In genomic region chr3:141489184-141489583, GRCh38 we compare ENCODE assay signal across 12 cellular contexts. TPM values are rescaled to one million over a fixed set of nuclear protein-coding genes. Genes with fewer than 3 reads are reported as not detected.
A peak's percentile ranks its signal among the peaks of the same experiment; 100 is the strongest.
DNase-seq lines count a peak whose midpoint lies in the region; ATAC-seq and TF ChIP-seq lines count a peak whose summit lies in the region.
"Had no signal": no experiment of that assay in that cellular context is flagged by ENCODE, and none has a peak within 500 bp of the region (broad histone marks: within the 10 kb centered on the region; RNA-seq: fewer than 3 reads in every experiment).

No MANE protein-coding gene starts in this region.

- no TSS peak for BruUV-seq in IMR-90 (replicated peaks; lab: Mats Ljungman, UMichigan)

- H3K18ac ChIP-seq in IMR-90 (ENCODE audit: low read depth, low read length): no peak overlapping the region

- H3K79me2 ChIP-seq in neural cell (replicated peaks; ENCODE audit: insufficient read depth, low read length): peaks cover 54% of the 10 kb centered on the region

- TF ChIP-seq CTCF in IMR-90 (conservative IDR thresholded peaks at IDR 0.05; ENCODE audit: low read depth, low read length) (no peak), neural cell (IDR thresholded peaks at IDR 0.05; ENCODE audit: poor library complexity, severe bottlenecking) (no peak)

- peak overlapping the region; percentile 76 for H3K4me3 Mint-ChIP-seq in activated naive CD4-positive, alpha-beta T cell treated with anti-CD3 and anti-CD28 coated beads, Interleukin-2, amount 50 U/mL, for 24 hours

- no peak overlapping the region for H2AFZ ChIP-seq in IMR-90 (replicated peaks; ENCODE audit: low read length, poor library complexity)
- H2AFZ ChIP-seq in neural cell (ENCODE audit: low read depth, low read length): no peak overlapping the region

- H2BK120ac ChIP-seq in IMR-90 (ENCODE audit: low read depth, low read length): no peak overlapping the region

- in situ Hi-C loops in IMR-90 (cut with MboI; ENCODE audit: low sequenced_read_pairs): no loop called here

- H3K4me1 Mint-ChIP-seq in activated naive CD4-positive, alpha-beta T cell treated with anti-CD3 and anti-CD28 coated beads, Interleukin-2, amount 50 U/mL, for 24 hours: peaks cover 89% of the 10 kb centered on the region

- H3K9me3 ChIP-seq in IMR-90 (ENCODE audit: control insufficient read depth, insufficient read depth, low read length): no peaks in the 10 kb centered on the region
- H3K9me3 ChIP-seq in neural cell (ENCODE audit: low read length): no peaks in the 10 kb centered on the region
- H3K9me3 ChIP-seq: uterus had no signal

- H4K91ac ChIP-seq in IMR-90 (ENCODE audit: insufficient read depth, low read depth, low read length): no peak overlapping the region

- no peak overlapping the region for H2BK15ac ChIP-seq in IMR-90 (ENCODE audit: low read depth, low read length)

- no peak overlapping the region for H3K56ac ChIP-seq in IMR-90 (ENCODE audit: extremely low read depth, insufficient read depth, low read length)

- peaks cover 2% of the 10 kb centered on the region for H3K9me1 ChIP-seq in IMR-90 (ENCODE audit: insufficient read depth, low read length)

- peaks cover 10% of the 10 kb centered on the region for H3K36me3 Mint-ChIP-seq in activated naive CD4-positive, alpha-beta T cell treated with anti-CD3 and anti-CD28 coated beads, Interleukin-2, amount 50 U/mL, for 24 hours

- DNase-seq in activated CD4-positive, CD25-positive, alpha-beta regulatory T cell treated with anti-CD3 and anti-CD28 coated beads, Interleukin-2, amount 50 U/mL, for 72 hours: no peak
- DNase-seq in IMR-90: no peak
- no peak for DNase-seq in amniotic stem cell (lab: John Stamatoyannopoulos, UW)
- DNase-seq in nucleus accumbens (lab: John Stamatoyannopoulos, UW): no peak
- DNase-seq: cortex of kidney, kidney glomerular epithelial cell, NCI-H748 treated with DMSO at 0.1 percent for 48 hours, uterus had no signal

- H3K79me1 ChIP-seq in IMR-90 (ENCODE audit: low read depth in 1 of 2, low read length in 2 of 2): peaks cover 5 to 41% of the 10 kb centered on the region in 2 experiments; a peak in 3 of 4 replicates

- H3K27me3 Mint-ChIP-seq in activated naive CD4-positive, alpha-beta T cell treated with anti-CD3 and anti-CD28 coated beads, Interleukin-2, amount 50 U/mL, for 24 hours: no peaks in the 10 kb centered on the region

- no peak overlapping the region for H4K8ac ChIP-seq in IMR-90 (ENCODE audit: low read depth in 2 of 2, low read length in 2 of 2)

- peaks cover 3% of the 10 kb centered on the region for H3K4me1 ChIP-seq in IMR-90 (ENCODE audit: control insufficient read depth, insufficient read depth, low read length)

- peak; percentile 22 to 27 for ATAC-seq in activated CD4-positive, CD25-positive, alpha-beta regulatory T cell treated with anti-CD3 and anti-CD28 coated beads, Interleukin-2, amount 50 U/mL, for 24 hours
- no peak for ATAC-seq in IMR-90 (ENCODE audit: low read depth)
- ATAC-seq in GM21723 (IDR thresholded peaks at IDR 0.05; ENCODE audit: unreplicated experiment): no peak

- dilution Hi-C loops in IMR-90 (cut with HindIII; ENCODE audit: low sequenced_read_pairs, unreplicated experiment): no loop called here

- no peak overlapping the region for H2AK9ac ChIP-seq in IMR-90 (replicated peaks; ENCODE audit: low read depth, low read length, poor library complexity)

- H3K4me3 ChIP-seq in IMR-90 (ENCODE audit: insufficient read depth, low read depth, low read length) (no peak overlapping the region), neural cell (ENCODE audit: low read length) (peak overlapping the region; percentile 91)
- H3K4me3 ChIP-seq: uterus had no signal

- no peak overlapping the region for H2BK20ac ChIP-seq in IMR-90 (ENCODE audit: low read depth, low read length)

- peak overlapping the region; percentile 85 for H3K27ac Mint-ChIP-seq in activated naive CD4-positive, alpha-beta T cell treated with anti-CD3 and anti-CD28 coated beads, Interleukin-2, amount 50 U/mL, for 24 hours

- H3K36me3 ChIP-seq in IMR-90 (ENCODE audit: control insufficient read depth, insufficient read depth, low read length) (no peaks in the 10 kb centered on the region), neural cell (ENCODE audit: insufficient read depth, low read length) (no peaks in the 10 kb centered on the region)
- H3K36me3 ChIP-seq: uterus had no signal

- no peak overlapping the region for H3K4ac ChIP-seq in IMR-90 (ENCODE audit: low read depth, low read length)

- WGBS in IMR-90 (ENCODE audit: extremely low coverage in 2 of 2, insufficient read length in 1 of 2), 2 experiments: no CpG with 5 or more reads among the region's 1 CpG

- no peak for TF ChIP-seq POLR2A in IMR-90 (IDR thresholded peaks at IDR 0.05; ENCODE audit: low read depth, low read length)

- H3K27me3 ChIP-seq in IMR-90 (ENCODE audit: control insufficient read depth, insufficient read depth, low read length): no peaks in the 10 kb centered on the region
- no peaks in the 10 kb centered on the region for H3K27me3 ChIP-seq in neural cell (ENCODE audit: insufficient read depth, low read depth, low read length)
- H3K27me3 ChIP-seq: uterus had no signal

- peaks cover 39% of the 10 kb centered on the region for H4K20me1 ChIP-seq in IMR-90 (ENCODE audit: insufficient read depth, low read length)
- no peaks in the 10 kb centered on the region for H4K20me1 ChIP-seq in neural cell (ENCODE audit: insufficient read depth)

- CTCF ChIA-PET in IMR-90 (lab: Yijun Ruan, JAX): interaction anchor here (0.6 to 0.7 kb wide), 2 partner anchors 9 to 62 kb away, joined by 3 read pairs; no protein-coding TSS in a partner anchor

- intact Hi-C loops in IMR-90 (cut with micrococcal nuclease): loop anchor here (5.0 kb wide), 1 partner anchor 43 kb away; no protein-coding TSS in a partner anchor

- TF ChIP-seq EP300 in neural cell (conservative IDR thresholded peaks at IDR 0.05; ENCODE audit: poor library complexity, severe bottlenecking): no peak

- no peaks in the 10 kb centered on the region for H3K9me3 Mint-ChIP-seq in activated naive CD4-positive, alpha-beta T cell treated with anti-CD3 and anti-CD28 coated beads, Interleukin-2, amount 50 U/mL, for 24 hours

- H2BK5ac ChIP-seq in IMR-90 (ENCODE audit: low read depth, low read length, poor library complexity, severe bottlenecking): no peak overlapping the region

- POLR2A ChIA-PET in IMR-90 (lab: Charles Lee; ENCODE audit: unreplicated experiment): no interaction called here

- peaks cover 7% of the 10 kb centered on the region for H3F3A ChIP-seq in neural cell (ENCODE audit: insufficient read depth, low read length, poor library complexity, severe bottlenecking)

- H3K9ac ChIP-seq in IMR-90 (ENCODE audit: low read depth, low read length) (no peak overlapping the region), neural cell (ENCODE audit: low read length) (peak overlapping the region; percentile 11)

- 0 out of 2 replicates have a peak overlapping the region, but pooled peaks have one; percentile 12 for H3K14ac ChIP-seq in IMR-90 (replicated peaks; ENCODE audit: low read depth, low read length)

- H3K23ac ChIP-seq in IMR-90 (ENCODE audit: low read depth, low read length): peak overlapping the region; percentile 50

- no peak overlapping the region for H3K27ac ChIP-seq in IMR-90 (ENCODE audit: insufficient read depth, low read length)
- no peak overlapping the region for H3K27ac ChIP-seq in neural cell (ENCODE audit: low read length)
- H3K27ac ChIP-seq: uterus had no signal

- TF ChIP-seq RAD21 in IMR-90 (IDR thresholded peaks at IDR 0.05; ENCODE audit: low read length) (no peak), neural cell (conservative IDR thresholded peaks at IDR 0.05) (no peak)

- no peak overlapping the region for H4K5ac ChIP-seq in IMR-90 (ENCODE audit: low read depth, low read length)

- no peak overlapping the region for H2AK5ac ChIP-seq in IMR-90 (ENCODE audit: low read depth, low read length)

- H3K9me2 ChIP-seq in neural cell (ENCODE audit: insufficient read depth, low read length): no peaks in the 10 kb centered on the region

- peak overlapping the region; percentile 26 for H3K4me2 ChIP-seq in IMR-90 (ENCODE audit: low read depth, low read length)
- H3K4me2 ChIP-seq in neural cell (ENCODE audit: low read length): peak overlapping the region; percentile 72

TF ChIP-seq in IMR-90, 13 proteins besides CTCF, POLR2A, EP300 and RAD21 (continues in another document):
- TF ChIP-seq ELK1 (IDR thresholded peaks at IDR 0.05; ENCODE audit: borderline replicate concordance, low read depth, low read length): no peak
- no peak for TF ChIP-seq CEBPB (IDR thresholded peaks at IDR 0.05; ENCODE audit: low read depth, low read length)
- no peak for TF ChIP-seq RFX5 (IDR thresholded peaks at IDR 0.05; ENCODE audit: low read depth, low read length)
- TF ChIP-seq MXI1 (IDR thresholded peaks at IDR 0.05; ENCODE audit: borderline replicate concordance, low read depth, low read length): no peak

TF ChIP-seq in neural cell, 6 proteins besides CTCF, POLR2A, EP300 and RAD21 (continues in another document):
- TF ChIP-seq EZH2 (IDR thresholded peaks at IDR 0.05; ENCODE audit: borderline replicate concordance, insufficient read depth, low read length, poor library complexity, severe bottlenecking) (no peak), POLR2AphosphoS5 (IDR thresholded peaks at IDR 0.05) (no peak), TAF1 (IDR thresholded peaks at IDR 0.05; ENCODE audit: low read depth) (no peak), MXI1 (conservative IDR thresholded peaks at IDR 0.05; ENCODE audit: poor library complexity, severe bottlenecking) (no peak)

RNA-seq across cellular contexts. Expression of gene RASA2, which starts 2.4 kb away (rescaled TPM):
- total RNA-seq in IMR-90 (2012; rRNA removed): 14.0 and 22.5 TPM in 2 replicates
- 4.4 and 6.1 TPM in 2 replicates for polyA plus RNA-seq in IMR-90 (2012; rRNA removed)
- polyA plus RNA-seq in IMR-90 (2012; cell fraction: cytosol; rRNA removed): 0.53 and 0.65 TPM in 2 replicates
- 2.9 and 24.7 TPM in 2 replicates for polyA plus RNA-seq in IMR-90 (2012; cell fraction: nucleus; rRNA removed; ENCODE audit: low replicate concordance)
- 37.4 and 37.5 TPM in 2 replicates for polyA plus RNA-seq in neural cell
- 34.3 and 40.7 TPM in 2 replicates for polyA minus RNA-seq in neural cell

Comparison
In these comparisons a context has a peak if more than half of its experiments do, and no peak if none do; other contexts are left out.
1. ATAC-seq: peak in activated CD4-positive, CD25-positive, alpha-beta regulatory T cell treated with anti-CD3 and anti-CD28 coated beads, Interleukin-2, amount 50 U/mL, for 24 hours (2 of 2); none in IMR-90 (single experiment) and GM21723 (single experiment).